ENCODE assay signal across 12 cellular contexts in the genomic region with DNA sequence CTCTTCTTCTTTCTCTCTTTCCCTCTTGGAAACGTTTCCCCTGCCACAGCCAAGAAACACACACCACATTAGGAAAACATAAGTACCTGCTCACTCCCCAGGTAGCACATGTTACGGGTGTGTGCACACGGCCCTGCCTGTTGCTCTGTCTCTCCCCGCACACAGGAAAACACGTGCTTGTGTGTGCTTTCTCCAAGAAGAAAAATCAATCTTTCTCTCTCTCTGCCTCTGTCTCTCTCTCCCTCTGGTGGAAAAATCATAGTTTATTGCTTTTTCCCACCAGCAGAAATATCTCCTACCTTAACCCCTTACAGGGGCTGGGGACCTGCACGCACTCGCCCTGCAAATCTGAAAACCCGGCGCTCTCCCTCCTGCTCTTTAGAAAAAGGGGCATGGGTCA.
A peak's percentile ranks its signal among the peaks of the same experiment; 100 is the strongest.
DNase-seq lines count a peak whose midpoint lies in the region; ATAC-seq, FAIRE-seq and TF ChIP-seq lines count a peak whose summit lies in the region.
"Had no signal": no experiment of that assay in that cellular context is flagged by ENCODE, and none has a peak within 500 bp of the region (broad histone marks: within the 10 kb centered on the region; RNA-seq: fewer than 3 reads in every experiment).

No MANE protein-coding gene starts in this region.

- H3K27me3 Mint-ChIP-seq in CD4-positive, alpha-beta T cell = no peaks in the 10 kb centered on the region

- POLR2A ChIA-PET in CD4-positive, alpha-beta T cell (lab: Charles Lee) = interaction anchor here (0.9 to 3.3 kb wide), 5 partner anchors 149 to 371 kb away, joined by 3 to 10 read pairs (median 5); a partner anchor contains a TSS

- ATAC-seq in CD4-positive, alpha-beta T cell (ENCODE audit: poor library complexity) = peak; percentile 39
- ATAC-seq in GM21515 (IDR thresholded peaks at IDR 0.05; ENCODE audit: unreplicated experiment) (no peak), GM21717 (IDR thresholded peaks at IDR 0.05; ENCODE audit: unreplicated experiment) (no peak), GM19395 (IDR thresholded peaks at IDR 0.05; ENCODE audit: unreplicated experiment) (no peak)

- CTCF ChIA-PET in CD4-positive, alpha-beta T cell (lab: Charles Lee) = interaction anchor here (0.6 kb wide), 1 partner anchor 180 kb away, joined by 3 read pairs; no protein-coding TSS in a partner anchor

- H3K36me3 ChIP-seq in Karpas-422 (ENCODE audit: insufficient read depth, low read length) = no peaks in the 10 kb centered on the region

- no peak overlapping the region for H3K4me2 ChIP-seq in Karpas-422 (ENCODE audit: low read depth, low read length, poor library complexity, severe bottlenecking)

- H3K79me2 ChIP-seq in Karpas-422 (ENCODE audit: low read length) = no peaks in the 10 kb centered on the region

- no peak for TF ChIP-seq CTCF in CD4-positive, alpha-beta T cell (IDR thresholded peaks at IDR 0.05)

- H3K4me1 ChIP-seq in Karpas-422 (ENCODE audit: low read length) = peaks cover 6% of the 10 kb centered on the region

- peaks cover 27% of the 10 kb centered on the region for H3K27me3 ChIP-seq in CD4-positive, alpha-beta T cell (ENCODE audit: control insufficient read depth, insufficient read depth, low read length)
- H3K27me3 ChIP-seq in Karpas-422 (ENCODE audit: low read length) = no peaks in the 10 kb centered on the region

- DNase-seq in CD4-positive, alpha-beta T cell = peak in 2 of 10 experiments; percentile 19 to 27
- DNase-seq in HPDE6-E6E7 (ENCODE audit: extremely low spot score) (peak; percentile 31), left kidney (ENCODE audit: low read depth, low spot score) (peak; percentile 76), Karpas-422 (no peak)
- DNase-seq: activated T-cell treated with anti-CD3 and anti-CD28 coated beads, Interleukin-2, amount 50 U/mL, for 1 hour; glutamatergic neuron; NCI-H524 treated with DMSO at 0.1 percent for 48 hours had no signal

- H3K27ac Mint-ChIP-seq in CD4-positive, alpha-beta T cell = no peak overlapping the region

- H3K9me3 Mint-ChIP-seq in CD4-positive, alpha-beta T cell = no peaks in the 10 kb centered on the region

- no peak overlapping the region for H3K27ac ChIP-seq in CD4-positive, alpha-beta T cell (ENCODE audit: low read depth, low read length)
- H3K27ac ChIP-seq in Karpas-422 (ENCODE audit: low read length) = no peak overlapping the region

- H3K36me3 Mint-ChIP-seq in CD4-positive, alpha-beta T cell (ENCODE audit: low read depth) = no peaks in the 10 kb centered on the region

- H4K20me1 ChIP-seq in Karpas-422 (ENCODE audit: insufficient read depth, low read depth, low read length) = no peaks in the 10 kb centered on the region

- no peaks in the 10 kb centered on the region for H3K4me1 Mint-ChIP-seq in CD4-positive, alpha-beta T cell (ENCODE audit: low read depth)

- intact Hi-C loops in CD4-positive, alpha-beta T cell (cut with DNase I, micrococcal nuclease) = loop anchor here (1.0 to 10.0 kb wide), 9 partner anchors 150 to 752 kb away; a partner anchor contains a TSS

- no peak overlapping the region for H3K4me3 Mint-ChIP-seq in CD4-positive, alpha-beta T cell

- no peak overlapping the region for H3K4me3 ChIP-seq in Karpas-422 (ENCODE audit: low read length)

- peak; percentile 19 for FAIRE-seq in TTC549 (lab: Jason Lieb, UNC)
- FAIRE-seq: GM18507 had no signal

- no peak overlapping the region for H3K9ac ChIP-seq in Karpas-422 (ENCODE audit: low read length)

- no peaks in the 10 kb centered on the region for H3K9me2 ChIP-seq in Karpas-422 (replicated peaks; ENCODE audit: insufficient read depth, low read length)

- no peak overlapping the region for H2AFZ ChIP-seq in Karpas-422 (ENCODE audit: low read length)

- no peaks in the 10 kb centered on the region for H3K9me3 ChIP-seq in CD4-positive, alpha-beta T cell (ENCODE audit: control insufficient read depth, low read length)
- no peaks in the 10 kb centered on the region for H3K9me3 ChIP-seq in Karpas-422 (ENCODE audit: low read length)
